Comparison of ENCODE assay signal across 9 cellular contexts in genomic region chr18:72762505-72763122, GRCh38.
DNase-seq lines count a peak whose midpoint lies in the region; ATAC-seq, FAIRE-seq and TF ChIP-seq lines count a peak whose summit lies in the region.
"Had no signal": no experiment of that assay in that cellular context is flagged by ENCODE, and none has a peak within 500 bp of the region (broad histone marks: within the 10 kb centered on the region; RNA-seq: fewer than 3 reads in every experiment).

No MANE protein-coding gene starts in this region.

- no peak for TF ChIP-seq EP300 in H1 (IDR thresholded peaks at IDR 0.05; ENCODE audit: borderline replicate concordance in 1 of 2, low read depth in 2 of 2, low read length in 2 of 2)

- H2BK120ac ChIP-seq in H1 (replicated peaks; ENCODE audit: low read depth, low read length), result no peak overlapping the region

- H3K23ac ChIP-seq in H1 (ENCODE audit: insufficient read length), result no peak overlapping the region

- DNase-seq in G401 (ENCODE audit: low spot score), result peak; percentile 54
- DNase-seq in KBM-7, result peak; percentile 57
- no peak for DNase-seq in H1 (ENCODE audit: low read depth in 1 of 2, low spot score in 2 of 2)
- DNase-seq in myocyte (ENCODE audit: low read depth), result peak; percentile 70
- no peak for DNase-seq in activated naive CD4-positive, alpha-beta T cell (lab: John Stamatoyannopoulos, UW)
- DNase-seq: activated T-cell treated with anti-CD3 and anti-CD28 coated beads, Interleukin-2, amount 50 U/mL, for 72 hours had no signal

- no peaks in the 10 kb centered on the region for H3K9me3 ChIP-seq in OCI-LY3 (ENCODE audit: insufficient read depth, low read length)
- no peaks in the 10 kb centered on the region for H3K9me3 ChIP-seq in H1 (ENCODE audit: insufficient read depth in 2 of 2, low read depth in 1 of 2, low read length in 1 of 2)

- H3K18ac ChIP-seq in H1 (ENCODE audit: extremely low read depth, low read length), result no peak overlapping the region

- H3K27me3 ChIP-seq in OCI-LY3 (ENCODE audit: low read depth, low read length) (no peaks in the 10 kb centered on the region), H1 (replicated peaks in 1 of 4; ENCODE audit: control insufficient read depth in 3 of 4, extremely low read depth in 1 of 4, insufficient read depth in 3 of 4, low read length in 3 of 4) (no peaks in the 10 kb centered on the region)

- H2AFZ ChIP-seq in OCI-LY3 (ENCODE audit: low read depth, low read length) (no peak overlapping the region), H1 (ENCODE audit: low read length) (no peak overlapping the region)

- H4K20me1 ChIP-seq in OCI-LY3 (ENCODE audit: insufficient read depth, low read length) (no peaks in the 10 kb centered on the region), H1 (replicated peaks in 1 of 2; ENCODE audit: control insufficient read depth in 1 of 2, insufficient read depth in 2 of 2, low read length in 2 of 2) (peaks cover 0 to 2% of the 10 kb centered on the region in 2 experiments)

- 26% methylated on average over 5 of the region's 5 CpGs; no CpG with 5 or more reads in 1 of the 2 experiments for WGBS in H1 (ENCODE audit: extremely low coverage in 1 of 2, insufficient coverage in 1 of 2, insufficient read length in 1 of 2, insufficient replicate concordance in 2 of 2, low coverage in 1 of 2, low lambda C conversion rate in 2 of 2, missing lambda C conversion rate in 1 of 2), 2 experiments

- H3K27ac ChIP-seq in OCI-LY3 (ENCODE audit: low read length) (no peak overlapping the region), H1 (ENCODE audit: low read depth, low read length) (no peak overlapping the region)

- no peak for TF ChIP-seq POLR2A in H1 (IDR thresholded peaks at IDR 0.05; ENCODE audit: control extremely low read depth in 1 of 2, low read depth in 2 of 2, low read length in 2 of 2)

- H3K9ac ChIP-seq in OCI-LY3 (ENCODE audit: low read length), result no peak overlapping the region
- no peak overlapping the region for H3K9ac ChIP-seq in H1 (replicated peaks in 1 of 4; ENCODE audit: extremely low read depth in 1 of 4, low read depth in 3 of 4, low read length in 3 of 4)

- H3K14ac ChIP-seq in H1 (ENCODE audit: insufficient read length), result no peak overlapping the region

- peak; percentile 39 for FAIRE-seq in H1 (lab: Jason Lieb, UNC)

- H3K4me3 ChIP-seq in OCI-LY3 (ENCODE audit: low read length) (no peak overlapping the region), H1 (ENCODE audit: extremely low read depth in 1 of 4, insufficient read depth in 2 of 4, low read depth in 3 of 4, low read length in 4 of 4) (no peak overlapping the region)

- no peaks in the 10 kb centered on the region for H3K4me1 ChIP-seq in OCI-LY3 (ENCODE audit: low read length)
- H3K4me1 ChIP-seq in H1 (replicated peaks in 1 of 4; ENCODE audit: control insufficient read depth in 3 of 4, insufficient read depth in 4 of 4, low read length in 3 of 4), result no peaks in the 10 kb centered on the region

- CTCF ChIA-PET in H1 (lab: Charles Lee; ENCODE audit: partially characterized antibody), result interaction anchor here (0.5 to 4.1 kb wide), 19 partner anchors 9 to 1355 kb away, joined by 3 to 13 read pairs (median 3); no protein-coding TSS in a partner anchor

- POLR2A ChIA-PET in H1 (lab: Charles Lee; ENCODE audit: partially characterized antibody), result no interaction called here

- no peak overlapping the region for H4K91ac ChIP-seq in H1 (replicated peaks; ENCODE audit: insufficient read length, low read length)

- TF ChIP-seq RAD21 in H1 (IDR thresholded peaks at IDR 0.05 in 1 of 2, conservative IDR thresholded peaks at IDR 0.05 in 1 of 2; ENCODE audit: low read depth in 2 of 2, low read length in 2 of 2), result peak; percentile 88

- H3K4ac ChIP-seq in H1 (replicated peaks; ENCODE audit: insufficient read length, low read depth, low read length), result no peak overlapping the region

- no peak overlapping the region for H2BK5ac ChIP-seq in H1 (ENCODE audit: low read depth, low read length)

- ATAC-seq in GM21515 (IDR thresholded peaks at IDR 0.05; ENCODE audit: unreplicated experiment) (peak; percentile 85), HG02571 (IDR thresholded peaks at IDR 0.05; ENCODE audit: unreplicated experiment) (no peak)

- no peak overlapping the region for H3K56ac ChIP-seq in H1 (replicated peaks; ENCODE audit: insufficient read length, low read depth, low read length)

- H3K79me2 ChIP-seq in OCI-LY3 (ENCODE audit: low read length) (no peaks in the 10 kb centered on the region), H1 (ENCODE audit: control insufficient read depth in 1 of 2, insufficient read depth in 2 of 2, low read length in 2 of 2) (no peaks in the 10 kb centered on the region)

- H2AK5ac ChIP-seq in H1 (ENCODE audit: low read depth, low read length), result no peak overlapping the region

- in situ Hi-C loops in G401 (cut with HindIII; ENCODE audit: low sequenced_read_pairs), result no loop called here
- in situ Hi-C loops in KBM-7 (cut with MboI; ENCODE audit: low pct_unique_long_range_greater_than_20kb, low sequenced_read_pairs), result no loop called here

- H2BK12ac ChIP-seq in H1 (ENCODE audit: low read depth, low read length), result no peak overlapping the region

- peak; percentile 98 for TF ChIP-seq CTCF in OCI-LY3 (IDR thresholded peaks at IDR 0.05; ENCODE audit: low read depth, low read length)
- peak in 2 of 3 experiments; percentile 60 to 68; a peak in 3 of 4 replicates for TF ChIP-seq CTCF in H1 (IDR thresholded peaks at IDR 0.05; ENCODE audit: control extremely low read depth in 1 of 3, insufficient read depth in 1 of 3, low read depth in 1 of 3, low read length in 3 of 3)

- no peaks in the 10 kb centered on the region for H3K36me3 ChIP-seq in OCI-LY3 (replicated peaks; ENCODE audit: low read depth, low read length)
- H3K36me3 ChIP-seq in H1 (ENCODE audit: control insufficient read depth in 2 of 4, insufficient read depth in 4 of 4, low read length in 3 of 4), result no peaks in the 10 kb centered on the region

- no peak overlapping the region for H2BK20ac ChIP-seq in H1 (ENCODE audit: low read length)

- no peaks in the 10 kb centered on the region; the same call in 1 of the 2 replicates for H3K23me2 ChIP-seq in H1 (ENCODE audit: low read depth, low read length)

- H2BK15ac ChIP-seq in H1 (ENCODE audit: low read length), result no peak overlapping the region

- H3K79me1 ChIP-seq in H1 (ENCODE audit: low read depth, low read length), result no peaks in the 10 kb centered on the region

- H4K8ac ChIP-seq in H1 (ENCODE audit: extremely low read depth, insufficient read depth, low read length), result no peak overlapping the region

- no peak overlapping the region for H4K5ac ChIP-seq in H1 (ENCODE audit: insufficient read length, low read depth, low read length)

- H3K4me2 ChIP-seq in OCI-LY3 (ENCODE audit: low read length) (no peak overlapping the region), H1 (ENCODE audit: insufficient read depth in 1 of 2, low read depth in 2 of 2, low read length in 2 of 2) (no peak overlapping the region)

TF ChIP-seq in H1, 55 proteins besides CTCF, POLR2A, EP300 and RAD21:
- no peak for TF ChIP-seq CREB1 (IDR thresholded peaks at IDR 0.05)
- TF ChIP-seq CEBPB (IDR thresholded peaks at IDR 0.05; ENCODE audit: low read depth, low read length), result peak; percentile 59
- TF ChIP-seq RNF2 (IDR thresholded peaks at IDR 0.05; ENCODE audit: borderline replicate concordance, low read depth, low read length, missing control alignments, poor library complexity, severe bottlenecking), result no peak
- no peak for TF ChIP-seq EZH2 (IDR thresholded peaks at IDR 0.05; ENCODE audit: low read depth, low read length, severe bottlenecking)
- TF ChIP-seq BRCA1 (IDR thresholded peaks at IDR 0.05; ENCODE audit: low read depth, low read length), result no peak
TF ChIP-seq in H1: peak in this region for 1.

Comparison
In these comparisons a context has a peak if more than half of its experiments do, and no peak if none do; other contexts are left out.
1. DNase-seq: peak in G401 (single experiment), KBM-7 (single experiment) and myocyte (single experiment); none in H1 (0 of 2) and activated naive CD4-positive, alpha-beta T cell (0 of 4).